In genomic region chr1:15433471-15433870, GRCh38 we compare ENCODE assay signal across 1 cellular context.
TF ChIP-seq lines count a peak whose summit lies in the region.

No MANE protein-coding gene starts in this region.

TF ChIP-seq in HCT116, 20 proteins besides CTCF, POLR2A, EP300 and RAD21:
- TF ChIP-seq SIN3A (IDR thresholded peaks at IDR 0.05; ENCODE audit: low read depth) (no peak), EZH2 (IDR thresholded peaks at IDR 0.05) (no peak), ATF3 (IDR thresholded peaks at IDR 0.05) (no peak), TCF7L2 (IDR thresholded peaks at IDR 0.05; ENCODE audit: borderline replicate concordance, extremely low read depth, insufficient read depth, insufficient read length) (no peak), ZFX (IDR thresholded peaks at IDR 0.05) (no peak), MAX (IDR thresholded peaks at IDR 0.05) (no peak)
